ENCODE assay signal across 9 cellular contexts in genomic region chr9:134444040-134444315, GRCh38.
DNase-seq lines count a peak whose midpoint lies in the region; ATAC-seq and TF ChIP-seq lines count a peak whose summit lies in the region.
"Had no signal": no experiment of that assay in that cellular context is flagged by ENCODE, and none has a peak within 500 bp of the region (broad histone marks: within the 10 kb centered on the region; RNA-seq: fewer than 3 reads in every experiment).

No MANE protein-coding gene starts in this region.

- no peak for DNase-seq in hepatocyte (ENCODE audit: low spot score)
- no peak for DNase-seq in gastrocnemius medialis
- no peak for DNase-seq in NCI-H2107 (lab: John Stamatoyannopoulos, UW)
- no peak for DNase-seq in thyroid gland

- peak overlapping the region; percentile 22 for H3K9ac ChIP-seq in Loucy (ENCODE audit: low read depth, low read length, poor library complexity, severe bottlenecking)

- no peak overlapping the region for H3K4me3 ChIP-seq in Loucy (ENCODE audit: low read length, poor library complexity, severe bottlenecking)
- H3K4me3 ChIP-seq in hepatocyte = no peak overlapping the region
- H3K4me3 ChIP-seq in gastrocnemius medialis = no peak overlapping the region
- H3K4me3 ChIP-seq in thyroid gland (replicated peaks in 1 of 3) = no peak overlapping the region
- H3K4me3 ChIP-seq: suprapubic skin had no signal

- H3K27ac ChIP-seq in C4-2B (peak overlapping the region; percentile 2; the same call in 1 of the 2 replicates), hepatocyte (peak overlapping the region; percentile 35), gastrocnemius medialis (peak overlapping the region; percentile 66 to 80 (median 78)), thyroid gland (no peak overlapping the region)
- H3K27ac ChIP-seq: suprapubic skin had no signal

- H3K9me2 ChIP-seq in Loucy (replicated peaks; ENCODE audit: low read depth, low read length) (no peaks in the 10 kb centered on the region), hepatocyte (replicated peaks; ENCODE audit: insufficient read depth) (no peaks in the 10 kb centered on the region)

- no peak for TF ChIP-seq CTCF in C4-2B (conservative IDR thresholded peaks at IDR 0.05)
- no peak for TF ChIP-seq CTCF in Loucy (conservative IDR thresholded peaks at IDR 0.05; ENCODE audit: low read length)
- no peak for TF ChIP-seq CTCF in hepatocyte (IDR thresholded peaks at IDR 0.05; ENCODE audit: poor library complexity)
- no peak for TF ChIP-seq CTCF in gastrocnemius medialis (IDR thresholded peaks at IDR 0.05 in 4 of 5, conservative IDR thresholded peaks at IDR 0.05 in 1 of 5)
- TF ChIP-seq CTCF in thyroid gland (IDR thresholded peaks at IDR 0.05) = no peak

- H3F3A ChIP-seq in Loucy (ENCODE audit: low read depth) = no peaks in the 10 kb centered on the region

- peak overlapping the region; percentile 73 for H3K4me2 ChIP-seq in Loucy (ENCODE audit: low read depth, low read length, poor library complexity, severe bottlenecking)
- H3K4me2 ChIP-seq in hepatocyte = no peak overlapping the region

- H4K20me1 ChIP-seq in Loucy (ENCODE audit: insufficient read depth, low read length, poor library complexity, severe bottlenecking) = no peaks in the 10 kb centered on the region
- H4K20me1 ChIP-seq in hepatocyte (ENCODE audit: insufficient read depth, poor library complexity, severe bottlenecking) = no peaks in the 10 kb centered on the region

- H3K9me3 ChIP-seq in Loucy (ENCODE audit: insufficient read depth, low read depth, low read length) (peaks cover 9% of the 10 kb centered on the region; the same call in 1 of the 2 replicates), hepatocyte (ENCODE audit: low read depth) (no peaks in the 10 kb centered on the region), gastrocnemius medialis (no peaks in the 10 kb centered on the region), thyroid gland (no peaks in the 10 kb centered on the region)

- TF ChIP-seq POLR2A in gastrocnemius medialis (IDR thresholded peaks at IDR 0.05) = no peak
- TF ChIP-seq POLR2A in thyroid gland (IDR thresholded peaks at IDR 0.05) = no peak

- H3K36me3 ChIP-seq in Loucy (ENCODE audit: insufficient read depth, low read length) (peaks cover 3% of the 10 kb centered on the region; the same call in 1 of the 2 replicates), hepatocyte (replicated peaks; ENCODE audit: insufficient read depth, low read depth) (no peaks in the 10 kb centered on the region), gastrocnemius medialis (no peaks in the 10 kb centered on the region), thyroid gland (no peaks in the 10 kb centered on the region)
- H3K36me3 ChIP-seq: suprapubic skin had no signal

- in situ Hi-C loops in gastrocnemius medialis (cut with MboI; ENCODE audit: low sequenced_read_pairs in 4 of 4) = loop anchor here in 3 of 4 donors (5.0 to 25.0 kb wide), 4 partner anchors 107 to 279 kb away; partner anchors contain the start of genes RNU6ATAC (in 1 of the 3) and RXRA (in 1 of the 3)

- ATAC-seq in gastrocnemius medialis (peak in 1 of 2 donors; percentile 1), GM21528 (IDR thresholded peaks at IDR 0.05; ENCODE audit: low FRiP score, unreplicated experiment) (no peak), HG02759 (IDR thresholded peaks at IDR 0.05; ENCODE audit: unreplicated experiment) (no peak)

- no peaks in the 10 kb centered on the region for H3K79me2 ChIP-seq in Loucy (ENCODE audit: insufficient read depth, low read length)
- H3K79me2 ChIP-seq in hepatocyte = no peaks in the 10 kb centered on the region

- intact Hi-C loops in gastrocnemius medialis (cut with DNase I; ENCODE audit: low total_unique reads) (loop anchor here (5.0 kb wide), 1 partner anchor 177 kb away; no protein-coding TSS in a partner anchor), thyroid gland (cut with DNase I) (loop anchor here (5.0 kb wide), 1 partner anchor 117 kb away; the partner anchor contains the start of gene RXRA)

- 78% methylated on average over 2 of the region's 2 CpGs for WGBS in hepatocyte (ENCODE audit: low lambda C conversion rate, missing lambda C conversion rate)
- 73 to 83% methylated on average over 2 of the region's 2 CpGs for WGBS in thyroid gland, 2 donors

- H2AFZ ChIP-seq in Loucy (ENCODE audit: low read length) (no peak overlapping the region), hepatocyte (no peak overlapping the region)

- H3K27me3 ChIP-seq in Loucy (ENCODE audit: insufficient read depth, low read length, poor library complexity, severe bottlenecking) (no peaks in the 10 kb centered on the region), hepatocyte (no peaks in the 10 kb centered on the region), gastrocnemius medialis (no peaks in the 10 kb centered on the region), thyroid gland (no peaks in the 10 kb centered on the region)
- H3K27me3 ChIP-seq: suprapubic skin had no signal

- H3K4me1 ChIP-seq in Loucy (ENCODE audit: insufficient read depth, low read length, poor library complexity, severe bottlenecking) (peaks cover 17% of the 10 kb centered on the region), hepatocyte (ENCODE audit: insufficient read depth) (peaks cover 18% of the 10 kb centered on the region), gastrocnemius medialis (peaks cover 42% of the 10 kb centered on the region in 2 donors), thyroid gland (peaks cover 12 to 23% of the 10 kb centered on the region in 2 donors)

Comparison
In these comparisons a context has a peak if more than half of its experiments do, and no peak if none do; other contexts are left out.
1. H3K27ac ChIP-seq: peak in C4-2B (single experiment), hepatocyte (single experiment) and gastrocnemius medialis (4 of 4); none in thyroid gland (0 of 3).